Comparison of ENCODE assay signal across 9 cellular contexts in genomic region chr19:34217952-34218817, GRCh38. TPM values are rescaled to one million over a fixed set of nuclear protein-coding genes. Genes with fewer than 3 reads are reported as not detected.
DNase-seq lines count a peak whose midpoint lies in the region; ATAC-seq, FAIRE-seq and TF ChIP-seq lines count a peak whose summit lies in the region.
"Had no signal": no experiment of that assay in that cellular context is flagged by ENCODE, and none has a peak within 500 bp of the region (broad histone marks: within the 10 kb centered on the region; RNA-seq: fewer than 3 reads in every experiment).

No MANE protein-coding gene starts in this region.

- H3K27ac ChIP-seq in CD4-positive, alpha-beta T cell (ENCODE audit: low read depth, low read length): peak overlapping the region; percentile 53
- H3K27ac ChIP-seq in GM23338 (ENCODE audit: low read depth): peak overlapping the region; percentile 10; the same call in 1 of the 2 replicates
- no peak overlapping the region for H3K27ac ChIP-seq in small intestine (ENCODE audit: low read depth in 1 of 2, low read length in 1 of 2)

- peak overlapping the region; percentile 62 for H3K4me3 Mint-ChIP-seq in CD4-positive, alpha-beta T cell
- no peak overlapping the region for H3K4me3 Mint-ChIP-seq in GM23338

- POLR2A ChIA-PET in CD4-positive, alpha-beta T cell (lab: Charles Lee): interaction anchor here (0.6 to 1.8 kb wide), 5 partner anchors 9 to 56 kb away, joined by 3 to 11 read pairs (median 4); partner anchors contain the start of gene LSM14A

- peaks cover 54% of the 10 kb centered on the region for H3K36me3 ChIP-seq in GM23338 (ENCODE audit: insufficient read depth)
- peaks cover 10 to 15% of the 10 kb centered on the region in 2 donors for H3K36me3 ChIP-seq in small intestine (ENCODE audit: control insufficient read depth in 2 of 2, insufficient read depth in 2 of 2, low read length in 2 of 2)
- peaks cover 20% of the 10 kb centered on the region for H3K36me3 ChIP-seq in H7 (replicated peaks; ENCODE audit: control insufficient read depth, insufficient read depth, low read length)

- no peak overlapping the region for H2AFZ ChIP-seq in GM23338

- WGBS in small intestine, 3 donors: 61 to 75% (median 61%) methylated on average over 18 of the region's 18 CpGs

- H3K79me2 ChIP-seq in GM23338 (replicated peaks; ENCODE audit: insufficient read depth): peaks cover 11% of the 10 kb centered on the region; the same call in 1 of the 2 replicates

- no peak for FAIRE-seq in small intestine (lab: Jason Lieb, UNC)

- ATAC-seq in CD4-positive, alpha-beta T cell (ENCODE audit: poor library complexity): peak; percentile 88
- no peak for ATAC-seq in GM23338

- no peaks in the 10 kb centered on the region for H3K4me1 ChIP-seq in GM23338 (ENCODE audit: insufficient read depth)
- H3K4me1 ChIP-seq in small intestine (ENCODE audit: control insufficient read depth in 2 of 2, insufficient read depth in 1 of 2, low read depth in 1 of 2, low read length in 1 of 2): peaks cover 0 to 3% of the 10 kb centered on the region in 2 donors

- peaks cover 15% of the 10 kb centered on the region for H4K20me1 ChIP-seq in GM23338 (replicated peaks; ENCODE audit: insufficient read depth)

- no peaks in the 10 kb centered on the region for H3K27me3 Mint-ChIP-seq in CD4-positive, alpha-beta T cell
- no peaks in the 10 kb centered on the region for H3K27me3 Mint-ChIP-seq in GM23338 (ENCODE audit: insufficient read depth, low read depth, poor library complexity)

- CTCF ChIA-PET in CD4-positive, alpha-beta T cell (lab: Charles Lee): interaction anchor here (0.6 kb wide), 1 partner anchor 21 kb away, joined by 6 read pairs; no protein-coding TSS in a partner anchor

- peaks cover 79% of the 10 kb centered on the region for H3K36me3 Mint-ChIP-seq in CD4-positive, alpha-beta T cell (ENCODE audit: low read depth)
- peaks cover 74% of the 10 kb centered on the region for H3K36me3 Mint-ChIP-seq in GM23338 (ENCODE audit: low read depth)

- no peak overlapping the region for H3K4me3 ChIP-seq in GM23338
- H3K4me3 ChIP-seq in small intestine (ENCODE audit: low read depth in 1 of 2, low read length in 2 of 2): no peak overlapping the region
- no peak overlapping the region for H3K4me3 ChIP-seq in H7 (ENCODE audit: insufficient read depth, low read depth, low read length)
- H3K4me3 ChIP-seq: tibial nerve had no signal

- DNase-seq in CD4-positive, alpha-beta T cell: peak; percentile 47 to 78 (median 60)
- no peak for DNase-seq in GM23338 (ENCODE audit: low spot score)
- peak; percentile 58 for DNase-seq in NCI-H2107 (lab: John Stamatoyannopoulos, UW)
- peak; percentile 74 for DNase-seq in activated CD4-positive, alpha-beta T cell treated with anti-CD3 and anti-CD28 coated beads for 48 hours
- peak; percentile 44 for DNase-seq in dermis blood vessel endothelial cell
- DNase-seq in small intestine: peak; percentile 42
- DNase-seq in H7: no peak
- no peak for DNase-seq in cerebellum (ENCODE audit: low spot score)

- intact Hi-C loops in CD4-positive, alpha-beta T cell (cut with DNase I, micrococcal nuclease): loop anchor here (1.0 to 5.0 kb wide), 9 partner anchors 34 to 132 kb away; partner anchors contain the start of genes LSM14A (in 2 of the 2) and GARRE1 (in 1 of the 2)

- peaks cover 12% of the 10 kb centered on the region for H3F3A ChIP-seq in GM23338 (replicated peaks; ENCODE audit: low read depth)

- no peaks in the 10 kb centered on the region for H3K9me3 ChIP-seq in CD4-positive, alpha-beta T cell (ENCODE audit: control insufficient read depth, low read length)
- no peaks in the 10 kb centered on the region for H3K9me3 ChIP-seq in small intestine (ENCODE audit: control insufficient read depth, low read depth)
- H3K9me3 ChIP-seq: tibial nerve had no signal

- peaks cover 51% of the 10 kb centered on the region for H3K4me1 Mint-ChIP-seq in CD4-positive, alpha-beta T cell (ENCODE audit: low read depth)
- peaks cover under 1% of the 10 kb centered on the region; the same call in 2 of the 3 replicates for H3K4me1 Mint-ChIP-seq in GM23338

- H3K27ac Mint-ChIP-seq in CD4-positive, alpha-beta T cell: peak overlapping the region; percentile 73
- H3K27ac Mint-ChIP-seq in GM23338: peak overlapping the region; percentile 37; the same call in 1 of the 2 replicates

- H3K4me2 ChIP-seq in GM23338: no peak overlapping the region

- no peaks in the 10 kb centered on the region for H3K9me3 Mint-ChIP-seq in CD4-positive, alpha-beta T cell
- no peaks in the 10 kb centered on the region for H3K9me3 Mint-ChIP-seq in GM23338

- H3K27me3 ChIP-seq in CD4-positive, alpha-beta T cell (ENCODE audit: control insufficient read depth, insufficient read depth, low read length): no peaks in the 10 kb centered on the region
- no peaks in the 10 kb centered on the region for H3K27me3 ChIP-seq in GM23338 (ENCODE audit: insufficient read depth)
- no peaks in the 10 kb centered on the region for H3K27me3 ChIP-seq in small intestine (ENCODE audit: control insufficient read depth in 2 of 2, insufficient read depth in 2 of 2, low read length in 2 of 2)
- H3K27me3 ChIP-seq in H7 (ENCODE audit: control insufficient read depth, insufficient read depth, low read length): no peaks in the 10 kb centered on the region
- H3K27me3 ChIP-seq: tibial nerve had no signal

- no peaks in the 10 kb centered on the region for H3K9me2 ChIP-seq in GM23338 (ENCODE audit: insufficient read depth)

- TF ChIP-seq CTCF in CD4-positive, alpha-beta T cell (IDR thresholded peaks at IDR 0.05): no peak
- TF ChIP-seq CTCF in GM23338 (conservative IDR thresholded peaks at IDR 0.05; ENCODE audit: low read depth in 2 of 2): no peak

TF ChIP-seq in GM23338, 12 proteins besides CTCF, POLR2A, EP300 and RAD21:
- TF ChIP-seq POLR2AphosphoS5 (IDR thresholded peaks at IDR 0.05; ENCODE audit: low read depth) (no peak), ZNF114 (CRISPR knock-in tag; IDR thresholded peaks at IDR 0.05) (no peak), NANOG (IDR thresholded peaks at IDR 0.05; ENCODE audit: borderline replicate concordance) (no peak), STAT1 (IDR thresholded peaks at IDR 0.05; ENCODE audit: unreplicated experiment) (no peak), EZH2phosphoT487 (IDR thresholded peaks at IDR 0.05; ENCODE audit: unreplicated experiment) (no peak), ZNF331 (CRISPR knock-in tag; IDR thresholded peaks at IDR 0.05; ENCODE audit: low read depth) (no peak), CREB1 (CRISPR knock-in tag; IDR thresholded peaks at IDR 0.05; ENCODE audit: low read depth) (no peak), JUNB (IDR thresholded peaks at IDR 0.05; ENCODE audit: unreplicated experiment) (no peak), ETS1 (IDR thresholded peaks at IDR 0.05) (no peak), EZH2 (IDR thresholded peaks at IDR 0.05; ENCODE audit: low read depth, unreplicated experiment) (no peak)

RNA-seq across cellular contexts. Expression of gene GARRE1, which starts 36.2 kb away (rescaled TPM):
- total RNA-seq in CD4-positive, alpha-beta T cell: 10 to 100 TPM; 69.7 to 72.0 TPM
- total RNA-seq in GM23338 (2014; rRNA removed; shearing (Covaris generic)): 16.0 and 19.4 TPM in 2 replicates
- polyA plus RNA-seq in GM23338 (2016; fragmentation: Nextera tagmentation; extraction: Ambion mirVana) (20.0 and 23.5 TPM in 2 replicates), small intestine (10 to 100 TPM in 1 of 3 donors, 1 to 10 TPM in 2; 2.7 to 10.9 (median 3.0) TPM)
- total RNA-seq in dermis blood vessel endothelial cell (62.1 and 68.6 TPM in 2 replicates), cerebellum (21.2 TPM)
- 13.5 and 17.1 TPM in 2 replicates for total RNA-seq in H7 (2014; rRNA removed; shearing (Covaris generic))

RNA-seq across cellular contexts. Expression of gene LSM14A, which starts 45.9 kb away (rescaled TPM):
- total RNA-seq in CD4-positive, alpha-beta T cell: 100 to 1,000 TPM; 210 to 217 TPM
- total RNA-seq in GM23338 (2014; rRNA removed; shearing (Covaris generic)): 148 and 166 TPM in 2 replicates
- polyA plus RNA-seq in GM23338 (2016; fragmentation: Nextera tagmentation; extraction: Ambion mirVana) (98.8 and 109 TPM in 2 replicates), small intestine (10 to 100 TPM; 53.0 to 82.0 (median 64.0) TPM)
- total RNA-seq in dermis blood vessel endothelial cell (62.8 and 99.5 TPM in 2 replicates), cerebellum (108 TPM)
- total RNA-seq in H7 (2014; rRNA removed; shearing (Covaris generic)): 133 and 164 TPM in 2 replicates

Comparison
In these comparisons a context has a peak if more than half of its experiments do, and no peak if none do; other contexts are left out.
1. DNase-seq: peak in CD4-positive, alpha-beta T cell (10 of 10), NCI-H2107 (single experiment), activated CD4-positive, alpha-beta T cell treated with anti-CD3 and anti-CD28 coated beads for 48 hours (single experiment), dermis blood vessel endothelial cell (single experiment) and small intestine (single experiment); none in GM23338 (single experiment), H7 (single experiment) and cerebellum (single experiment).
2. H3K27ac ChIP-seq: peak in CD4-positive, alpha-beta T cell (single experiment) and GM23338 (single experiment); none in small intestine (0 of 2).